In the genomic region with DNA sequence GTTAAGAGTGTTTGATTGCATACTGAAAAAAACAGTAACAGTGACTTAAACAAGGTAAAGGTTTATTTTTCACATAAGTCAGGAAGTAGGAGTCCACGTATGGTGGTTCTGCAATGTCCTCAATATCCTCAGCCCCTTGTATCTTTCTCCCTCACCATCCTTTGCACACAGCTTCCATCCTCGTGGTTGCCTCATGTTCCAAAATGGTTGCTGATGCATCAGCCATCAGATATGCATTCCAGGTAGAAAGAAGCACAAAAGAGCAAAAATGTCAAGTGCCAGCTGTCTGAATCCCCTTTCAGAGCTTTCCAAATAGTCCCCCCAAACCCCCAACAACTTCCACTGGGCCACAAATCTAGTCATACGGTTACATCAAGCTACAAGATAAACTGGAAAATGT, we compare ENCODE assay signal across 31 cellular contexts.
"Had no signal": no experiment of that assay in that cellular context is flagged by ENCODE, and none has a peak within 500 bp of the region (broad histone marks: within the 10 kb centered on the region; RNA-seq: fewer than 3 reads in every experiment).

No MANE protein-coding gene starts in this region.

- H3K27ac ChIP-seq: adrenal gland, body of pancreas, breast epithelium, Peyer's patch, SJSA1 had no signal

- DNase-seq: activated CD4-positive, alpha-beta memory T cell treated with anti-CD3 and anti-CD28 coated beads for 36 hours; activated CD4-positive, alpha-beta T cell treated with anti-CD3 and anti-CD28 coated beads for 36 hours; activated CD4-positive, alpha-beta T cell treated with anti-CD3 and anti-CD28 coated beads, Interleukin-2, amount 50 U/mL, for 1 hour; activated CD8-positive, alpha-beta memory T cell treated with anti-CD3 and anti-CD28 coated beads for 24 hours; activated CD8-positive, alpha-beta memory T cell treated with anti-CD3 and anti-CD28 coated beads, Interleukin-2, amount 10 ng/mL, durations not matched to agents 7 days and 5 days; activated gamma-delta T cell treated with Interleukin-2 at 50 U/mL for 16 hours; activated naive CD4-positive, alpha-beta T cell treated with anti-CD3 and anti-CD28 coated beads for 36 hours; activated T-cell treated with anti-CD3 and anti-CD28 coated beads, Interleukin-2, amount 50 U/mL, for 24 hours; adrenal gland; body of pancreas; caudate nucleus; Kasumi-1; MG63; NCI-H1048; NCI-H1436 treated with DMSO at 0.1 percent for 48 hours; NCI-H1694 treated with DMSO at 0.1 percent for 48 hours; NCI-H2029; NCI-H345; NCI-H524 treated with DMSO at 0.1 percent for 48 hours; PC-3; Peyer's patch; RPMI8226; SHP77 treated with DMSO at 0.1 percent for 48 hours; SK-N-SH had no signal

- H3K9ac ChIP-seq: SK-N-SH had no signal

- H3K4me3 ChIP-seq: adrenal gland, body of pancreas, breast epithelium, MG63, Peyer's patch, SJSA1 had no signal

- FAIRE-seq: astrocyte, colon, TTC549 had no signal

- H3K36me3 ChIP-seq: adrenal gland, breast epithelium, MG63, Peyer's patch, SJSA1 had no signal

- ATAC-seq: activated CD4-positive, alpha-beta T cell treated with anti-CD3 and anti-CD28 coated beads for 36 hours; activated CD4-positive, CD25-positive, alpha-beta regulatory T cell treated with anti-CD3 and anti-CD28 coated beads, Interleukin-2, amount 50 U/mL, for 24 hours; activated CD8-positive, alpha-beta memory T cell treated with anti-CD3 and anti-CD28 coated beads, Interleukin-2, amount 10 ng/mL, durations not matched to agents 7 days and 5 days; activated naive CD4-positive, alpha-beta T cell treated with anti-CD3 and anti-CD28 coated beads, Interleukin-2, amount 50 U/mL, for 72 hours; body of pancreas; PC-3 had no signal

- H3K9me3 ChIP-seq: adrenal gland, MG63, Peyer's patch, SJSA1, SK-N-SH had no signal

- H3K4me1 ChIP-seq: adrenal gland, body of pancreas, breast epithelium, Peyer's patch had no signal

- H3K4me2 ChIP-seq: SK-N-SH had no signal

- H3K27me3 ChIP-seq: body of pancreas, breast epithelium, MG63, Peyer's patch, SJSA1 had no signal
